Comparison of ENCODE assay signal across 9 cellular contexts in genomic region chr17:75430159-75430748, GRCh38. TPM values are rescaled to one million over a fixed set of nuclear protein-coding genes. Genes with fewer than 3 reads are reported as not detected.
DNase-seq lines count a peak whose midpoint lies in the region; ATAC-seq and TF ChIP-seq lines count a peak whose summit lies in the region.
"Had no signal": no experiment of that assay in that cellular context is flagged by ENCODE, and none has a peak within 500 bp of the region (broad histone marks: within the 10 kb centered on the region; RNA-seq: fewer than 3 reads in every experiment).

No MANE protein-coding gene starts in this region.

- DNase-seq in BJ (ENCODE audit: low read depth) (peak; percentile 68), M059J (ENCODE audit: low read depth) (peak; percentile 72), esophagus muscularis mucosa (ENCODE audit: extremely low spot score) (no peak), omental fat pad (ENCODE audit: low spot score) (no peak), glutamatergic neuron (no peak), NCI-H2107 treated with DMSO at 0.1 percent for 48 hours (lab: John Stamatoyannopoulos, UW; ENCODE audit: unreplicated experiment) (no peak), DMS53 (lab: John Stamatoyannopoulos, UW) (no peak)

- ATAC-seq in omental fat pad (ENCODE audit: low FRiP score): peak; percentile 16
- no peak for ATAC-seq in GM18873 (IDR thresholded peaks at IDR 0.05; ENCODE audit: low FRiP score, unreplicated experiment)

- CTCF ChIA-PET in BJ (lab: Yijun Ruan, JAX): interaction anchor here (0.9 to 6.3 kb wide), 6 partner anchors 18 to 323 kb away, joined by 3 to 25 read pairs (median 7); partner anchors contain the start of genes SMIM5, TMEM94 and TSEN54

- no peaks in the 10 kb centered on the region for H3K27me3 Mint-ChIP-seq in glutamatergic neuron (ENCODE audit: unreplicated experiment)

- H3K4me3 ChIP-seq in BJ (ENCODE audit: low read depth, low read length): peak overlapping the region; percentile 15
- no peak overlapping the region for H3K4me3 ChIP-seq in esophagus muscularis mucosa
- H3K4me3 ChIP-seq: skin epidermis had no signal

- TF ChIP-seq CTCF in BJ (IDR thresholded peaks at IDR 0.05; ENCODE audit: insufficient read depth, low read depth, low read length) (peak; percentile 19; the same call in 1 of the 2 replicates), esophagus muscularis mucosa (IDR thresholded peaks at IDR 0.05) (peak; percentile 9 to 13 (median 13)), omental fat pad (IDR thresholded peaks at IDR 0.05) (no peak), glutamatergic neuron (IDR thresholded peaks at IDR 0.05; ENCODE audit: partially characterized antibody, unreplicated experiment) (no peak)

- no peak for TF ChIP-seq POLR2A in esophagus muscularis mucosa (IDR thresholded peaks at IDR 0.05; ENCODE audit: low read depth)

- no peaks in the 10 kb centered on the region for H3K36me3 Mint-ChIP-seq in glutamatergic neuron (ENCODE audit: unreplicated experiment)

- H3K27me3 ChIP-seq in BJ (ENCODE audit: control insufficient read depth, insufficient read depth, low read length) (no peaks in the 10 kb centered on the region), esophagus muscularis mucosa (no peaks in the 10 kb centered on the region)

- no peaks in the 10 kb centered on the region for H3K4me1 Mint-ChIP-seq in glutamatergic neuron (ENCODE audit: low read depth, unreplicated experiment)

- H3K4me3 Mint-ChIP-seq in glutamatergic neuron (ENCODE audit: unreplicated experiment): no peak overlapping the region

- no peak for TF ChIP-seq EP300 in esophagus muscularis mucosa (IDR thresholded peaks at IDR 0.05)

- H3K27ac ChIP-seq in esophagus muscularis mucosa (replicated peaks in 1 of 4): peak overlapping the region; percentile 80 to 87 (median 82)

- no peaks in the 10 kb centered on the region for H3K9me3 Mint-ChIP-seq in glutamatergic neuron (ENCODE audit: unreplicated experiment)

- H3K9me3 ChIP-seq in esophagus muscularis mucosa: no peaks in the 10 kb centered on the region

- WGBS in esophagus muscularis mucosa: 61% methylated on average over 6 of the region's 9 CpGs

- peaks cover 10 to 40% (median 37%) of the 10 kb centered on the region in 4 donors for H3K4me1 ChIP-seq in esophagus muscularis mucosa

- H3K36me3 ChIP-seq in BJ (ENCODE audit: control insufficient read depth, insufficient read depth, low read length) (no peaks in the 10 kb centered on the region), esophagus muscularis mucosa (no peaks in the 10 kb centered on the region)

- intact Hi-C loops in esophagus muscularis mucosa (cut with DNase I): no loop called here

- H3K27ac Mint-ChIP-seq in glutamatergic neuron (ENCODE audit: unreplicated experiment): no peak overlapping the region

- POLR2A ChIA-PET in BJ (lab: Charles Lee): interaction anchor here (0.6 to 0.8 kb wide), 2 partner anchors 26 to 46 kb away, joined by 3 to 7 read pairs; partner anchors contain the start of gene TMEM94

RNA-seq across cellular contexts. Expression of gene GRB2, which starts 24.8 kb away (rescaled TPM):
- 46.5 and 50.7 TPM in 2 replicates for polyA plus RNA-seq in BJ (2011; rRNA removed)
- 17.7 and 19.5 TPM in 2 replicates for polyA minus RNA-seq in BJ (2011; rRNA and poly(A)+ RNA removed)
- total RNA-seq in M059J (2014; rRNA removed; shearing (Covaris generic)): 77.5 and 109 TPM in 2 replicates
- total RNA-seq in esophagus muscularis mucosa: 100 to 1,000 TPM in 3 of 4 donors, 10 to 100 TPM in 1; 84.3 to 140 (median 113) TPM
- total RNA-seq in omental fat pad: 100 to 1,000 TPM in 2 of 4 donors, 10 to 100 TPM in 2; 87.4 to 152 (median 108) TPM
- total RNA-seq in glutamatergic neuron (ENCODE audit: unreplicated experiment): 148 TPM

RNA-seq across cellular contexts. Expression of gene TMEM94, which starts 26.2 kb away (rescaled TPM):
- polyA plus RNA-seq in BJ (2011; rRNA removed): 14.0 and 35.5 TPM in 2 replicates
- polyA minus RNA-seq in BJ (2011; rRNA and poly(A)+ RNA removed): 30.5 and 35.2 TPM in 2 replicates
- total RNA-seq in M059J (2014; rRNA removed; shearing (Covaris generic)): 29.1 and 48.8 TPM in 2 replicates
- 10 to 100 TPM; 35.3 to 71.4 (median 46.3) TPM for total RNA-seq in esophagus muscularis mucosa
- total RNA-seq in omental fat pad: 10 to 100 TPM; 27.9 to 66.0 (median 46.1) TPM
- 117 TPM for total RNA-seq in glutamatergic neuron (ENCODE audit: unreplicated experiment)

Comparison
In these comparisons a context has a peak if more than half of its experiments do, and no peak if none do; other contexts are left out.
1. DNase-seq: peak in BJ (single experiment) and M059J (single experiment); none in esophagus muscularis mucosa (single experiment), omental fat pad (single experiment), glutamatergic neuron (single experiment), NCI-H2107 treated with DMSO at 0.1 percent for 48 hours (single experiment) and DMS53 (single experiment).
2. CTCF ChIP-seq: peak in BJ (single experiment) and esophagus muscularis mucosa (3 of 3); none in omental fat pad (0 of 3) and glutamatergic neuron (single experiment).